In genomic region chr5:154365823-154366222, GRCh38 we compare ENCODE assay signal across 17 cellular contexts.
DNase-seq lines count a peak whose midpoint lies in the region; ATAC-seq and TF ChIP-seq lines count a peak whose summit lies in the region.
"Had no signal": no experiment of that assay in that cellular context is flagged by ENCODE, and none has a peak within 500 bp of the region (broad histone marks: within the 10 kb centered on the region; RNA-seq: fewer than 3 reads in every experiment).

No MANE protein-coding gene starts in this region.

- no peak overlapping the region for H3T11ph ChIP-seq in H9 (ENCODE audit: low read length)

- H2BK5ac ChIP-seq in H9 (ENCODE audit: insufficient read length, low read length): no peak overlapping the region

- intact Hi-C loops in ascending aorta (cut with DNase I) (loop anchor here (5.0 kb wide), 1 partner anchor 144 kb away; no protein-coding TSS in a partner anchor), A673 (cut with micrococcal nuclease; ENCODE audit: unreplicated experiment) (no loop called here)

- ATAC-seq in GM21737 (IDR thresholded peaks at IDR 0.05; ENCODE audit: unreplicated experiment): no peak
- ATAC-seq in GM18909 (IDR thresholded peaks at IDR 0.05; ENCODE audit: poor library complexity, unreplicated experiment): no peak
- ATAC-seq: pancreas had no signal

- no peak overlapping the region for H3K56ac ChIP-seq in H9 (ENCODE audit: insufficient read length, low read depth, low read length)

- H2AFZ ChIP-seq in ACC112 (ENCODE audit: low read length, unreplicated experiment) (no peak overlapping the region), H9 (ENCODE audit: low read length) (no peak overlapping the region)

- H3K4me2 ChIP-seq in H9 (ENCODE audit: insufficient read depth, insufficient read length, low read length): no peak overlapping the region
- H3K4me2 ChIP-seq: BLaER1 had no signal

- H3K36me3 Mint-ChIP-seq in H9 (ENCODE audit: insufficient read depth in 1 of 3, low read depth in 3 of 3): no peaks in the 10 kb centered on the region

- no peak overlapping the region for H3K9ac ChIP-seq in H9 (ENCODE audit: extremely low read depth, insufficient read length, low read length)
- H3K9ac ChIP-seq: BLaER1 had no signal

- H3K27me3 ChIP-seq in ACC112 (ENCODE audit: insufficient read depth, low read length) (no peaks in the 10 kb centered on the region), H9 (ENCODE audit: insufficient read depth, low read length) (no peaks in the 10 kb centered on the region), ascending aorta (no peaks in the 10 kb centered on the region), A673 (replicated peaks; ENCODE audit: insufficient read depth, low read depth, low read length, poor library complexity) (no peaks in the 10 kb centered on the region)
- H3K27me3 ChIP-seq: BLaER1, pancreas had no signal

- TF ChIP-seq CTCF in H9 (conservative IDR thresholded peaks at IDR 0.05) (no peak), ascending aorta (IDR thresholded peaks at IDR 0.05) (no peak), fibroblast of pulmonary artery (IDR thresholded peaks at IDR 0.05; ENCODE audit: low read length, missing control alignments) (no peak), A673 (conservative IDR thresholded peaks at IDR 0.05; ENCODE audit: low read depth, low read length) (no peak)

- no CpG with 5 or more reads among the region's 1 CpG for WGBS in H9 (ENCODE audit: extremely low coverage, insufficient read length, low lambda C conversion rate)

- H3K79me1 ChIP-seq in H9 (ENCODE audit: insufficient read depth, low read depth, low read length, poor library complexity, severe bottlenecking): no peaks in the 10 kb centered on the region

- H3K36me3 ChIP-seq in ACC112 (ENCODE audit: insufficient read depth, low read length) (no peaks in the 10 kb centered on the region), ascending aorta (no peaks in the 10 kb centered on the region), A673 (ENCODE audit: insufficient read depth, low read length, poor library complexity, severe bottlenecking) (no peaks in the 10 kb centered on the region)
- H3K36me3 ChIP-seq: BLaER1, pancreas had no signal

- H3K9me3 ChIP-seq in H9 (ENCODE audit: control insufficient read depth, low read depth, low read length) (no peaks in the 10 kb centered on the region), ascending aorta (no peaks in the 10 kb centered on the region), A673 (ENCODE audit: low read depth, low read length, poor library complexity, severe bottlenecking) (no peaks in the 10 kb centered on the region)
- H3K9me3 ChIP-seq: BLaER1, pancreas had no signal

- H3K14ac ChIP-seq in H9 (ENCODE audit: insufficient read depth, low read length): no peak overlapping the region

- H3K79me2 ChIP-seq in ACC112 (ENCODE audit: control insufficient read depth, insufficient read depth, low read length, unreplicated experiment) (peaks cover 3% of the 10 kb centered on the region), H9 (ENCODE audit: insufficient read depth, low read length) (no peaks in the 10 kb centered on the region)

- no peak overlapping the region for H2AK5ac ChIP-seq in H9 (ENCODE audit: insufficient read length, low read length)

- no peaks in the 10 kb centered on the region for H3K23me2 ChIP-seq in H9 (ENCODE audit: insufficient read length, low read depth, low read length, poor library complexity, severe bottlenecking)

- no peak overlapping the region for H4K5ac ChIP-seq in H9 (ENCODE audit: insufficient read length, low read depth, low read length)

- H3K4me3 Mint-ChIP-seq in H9: no peak overlapping the region

- H3K4ac ChIP-seq in H9 (ENCODE audit: low read depth, low read length): no peak overlapping the region

- no peaks in the 10 kb centered on the region for H4K20me1 ChIP-seq in H9 (ENCODE audit: control insufficient read depth, insufficient read depth, insufficient read length)
- H4K20me1 ChIP-seq: BLaER1 had no signal

- no TSS peak for BruUV-seq in A673 (replicated peaks; lab: Mats Ljungman, UMichigan)

- no peak overlapping the region for H4K8ac ChIP-seq in H9 (replicated peaks; ENCODE audit: insufficient read length, low read depth, low read length)

- peak overlapping the region; percentile 66 for H2BK12ac ChIP-seq in H9 (ENCODE audit: insufficient read length, low read depth, low read length)

- no peak overlapping the region for H2BK20ac ChIP-seq in H9 (ENCODE audit: low read depth, low read length, poor library complexity, severe bottlenecking)

- no peak overlapping the region for H2BK15ac ChIP-seq in H9 (ENCODE audit: low read depth, low read length)

- DNase-seq in H9 (no peak), ascending aorta (ENCODE audit: low spot score in 2 of 2) (no peak), fibroblast of pulmonary artery (ENCODE audit: low read depth) (peak; percentile 61), HuH-7.5 (ENCODE audit: low spot score) (no peak), A673 (ENCODE audit: low spot score) (no peak)
- DNase-seq: activated CD4-positive, CD25-positive, alpha-beta regulatory T cell treated with anti-CD3 and anti-CD28 coated beads, Interleukin-2, amount 50 U/mL, for 72 hours; aorta; left cardiac atrium; NCI-H1105 treated with DMSO at 0.1 percent for 48 hours; NCI-H446; pancreas; SIG-M5 had no signal

- no peaks in the 10 kb centered on the region; the same call in 1 of the 2 replicates for H3K27me3 Mint-ChIP-seq in H9 (ENCODE audit: low read depth)

- H3K27ac Mint-ChIP-seq in H9: peak overlapping the region in 1 of 3 experiments; percentile 5; a peak in 2 of 7 replicates

- H3K9me3 Mint-ChIP-seq in H9: no peaks in the 10 kb centered on the region

- H2BK120ac ChIP-seq in H9 (ENCODE audit: low read depth, low read length, poor library complexity, severe bottlenecking): no peak overlapping the region

- no peak overlapping the region for H4K91ac ChIP-seq in H9 (ENCODE audit: insufficient read length, low read depth, low read length)

- CTCF ChIA-PET in A673 (lab: Charles Lee): no interaction called here

- H3K18ac ChIP-seq in H9 (ENCODE audit: insufficient read length, low read depth, low read length): no peak overlapping the region

- H3K4me1 ChIP-seq in ACC112 (ENCODE audit: control insufficient read depth, insufficient read depth, low read length, unreplicated experiment): peaks cover 66% of the 10 kb centered on the region
- peaks cover 8% of the 10 kb centered on the region; the same call in 1 of the 2 replicates for H3K4me1 ChIP-seq in H9 (ENCODE audit: insufficient read depth, low read length)
- H3K4me1 ChIP-seq in ascending aorta: peaks cover 8 to 41% of the 10 kb centered on the region in 2 donors
- peaks cover 52% of the 10 kb centered on the region for H3K4me1 ChIP-seq in A673 (ENCODE audit: insufficient read depth, low read length, poor library complexity, severe bottlenecking)

- H3K4me3 ChIP-seq in ACC112 (ENCODE audit: low read depth, low read length): no peak overlapping the region
- no peak overlapping the region for H3K4me3 ChIP-seq in ascending aorta
- no peak overlapping the region for H3K4me3 ChIP-seq in fibroblast of pulmonary artery (replicated peaks; ENCODE audit: low read depth, low read length)
- no peak overlapping the region for H3K4me3 ChIP-seq in A673 (ENCODE audit: low read depth, low read length, poor library complexity, severe bottlenecking)
- H3K4me3 ChIP-seq: BLaER1, pancreas, skin epidermis had no signal

- peaks cover 29 to 30% of the 10 kb centered on the region in 2 experiments for H3K4me1 Mint-ChIP-seq in H9

- H3K23ac ChIP-seq in H9 (ENCODE audit: insufficient read length, low read depth, low read length): no peak overlapping the region

- POLR2A ChIA-PET in A673 (lab: Charles Lee; ENCODE audit: low non-redundant PET): no interaction called here

- H3K27ac ChIP-seq in ACC112 (ENCODE audit: low read depth, low read length) (peak overlapping the region; percentile 87), H9 (ENCODE audit: insufficient read length, low read depth, low read length) (no peak overlapping the region), ascending aorta (peak overlapping the region; percentile 78 to 79), A673 (ENCODE audit: low read depth, low read length, poor library complexity, severe bottlenecking) (no peak overlapping the region)
- H3K27ac ChIP-seq: BLaER1, pancreas had no signal

Comparison
In these comparisons a context has a peak if more than half of its experiments do, and no peak if none do; other contexts are left out.
1. H3K27ac ChIP-seq: peak in ACC112 (single experiment) and ascending aorta (2 of 2); none in H9 (single experiment) and A673 (single experiment).